ENCODE assay signal across 1 cellular context in genomic region chr20:25310268-25310920, GRCh38.
TF ChIP-seq lines count a peak whose summit lies in the region.

No MANE protein-coding gene starts in this region.

TF ChIP-seq in HepG2, 621 proteins besides CTCF, POLR2A, EP300 and RAD21 (continued from another document and continues in another):
- no peak for TF ChIP-seq TERF1 (CRISPR knock-in tag; IDR thresholded peaks at IDR 0.05)
- peak; percentile 54; the same call in 1 of the 2 replicates for TF ChIP-seq MAX (IDR thresholded peaks at IDR 0.05)
- TF ChIP-seq STAT5B (CRISPR knock-in tag; IDR thresholded peaks at IDR 0.05), result peak; percentile 54; the same call in 1 of the 2 replicates
- TF ChIP-seq SP140L (CRISPR knock-in tag; IDR thresholded peaks at IDR 0.05; ENCODE audit: borderline replicate concordance), result no peak
- TF ChIP-seq NFKBIZ (CRISPR knock-in tag; IDR thresholded peaks at IDR 0.05), result peak; percentile 91
- TF ChIP-seq ZFP36L1 (CRISPR knock-in tag; IDR thresholded peaks at IDR 0.05), result no peak
- no peak for TF ChIP-seq ZFAT (CRISPR knock-in tag; conservative IDR thresholded peaks at IDR 0.05)
- TF ChIP-seq ZNF652 (CRISPR knock-in tag; IDR thresholded peaks at IDR 0.05; ENCODE audit: borderline replicate concordance, low read depth), result no peak; the same call in 1 of the 2 replicates
- no peak for TF ChIP-seq ZNF629 (CRISPR knock-in tag; conservative IDR thresholded peaks at IDR 0.05)
- TF ChIP-seq ISX (CRISPR knock-in tag; conservative IDR thresholded peaks at IDR 0.05), result no peak
- peak; percentile 75 for TF ChIP-seq ZMYM4 (CRISPR knock-in tag; IDR thresholded peaks at IDR 0.05)
- no peak; the same call in 1 of the 2 replicates for TF ChIP-seq ATF7 (IDR thresholded peaks at IDR 0.05)
- no peak for TF ChIP-seq ATF7 (CRISPR knock-in tag; IDR thresholded peaks at IDR 0.05)
- no peak for TF ChIP-seq HCFC1 (IDR thresholded peaks at IDR 0.05; ENCODE audit: low read depth, low read length)
- TF ChIP-seq RFX1 (IDR thresholded peaks at IDR 0.05), result no peak
- no peak for TF ChIP-seq SRF (IDR thresholded peaks at IDR 0.05; ENCODE audit: low read depth, low read length)
- TF ChIP-seq THRA (CRISPR knock-in tag; IDR thresholded peaks at IDR 0.05; ENCODE audit: borderline replicate concordance), result peak; percentile 72
- TF ChIP-seq RFX3 (CRISPR knock-in tag; IDR thresholded peaks at IDR 0.05), result no peak
- no peak for TF ChIP-seq ZNF891 (CRISPR knock-in tag; IDR thresholded peaks at IDR 0.05)
- TF ChIP-seq TFDP2 (CRISPR knock-in tag; IDR thresholded peaks at IDR 0.05), result no peak; the same call in 1 of the 2 replicates
- TF ChIP-seq ZNF75D (CRISPR knock-in tag; IDR thresholded peaks at IDR 0.05; ENCODE audit: borderline replicate concordance), result no peak
- no peak for TF ChIP-seq ZNF776 (CRISPR knock-in tag; IDR thresholded peaks at IDR 0.05)
- TF ChIP-seq ZNF354B (CRISPR knock-in tag; IDR thresholded peaks at IDR 0.05), result no peak; the same call in 1 of the 2 replicates
- peak; percentile 8; the same call in 1 of the 2 replicates for TF ChIP-seq UBTF (CRISPR knock-in tag; IDR thresholded peaks at IDR 0.05)
- peak; percentile 79; the same call in 1 of the 2 replicates for TF ChIP-seq ZNF281 (CRISPR knock-in tag; IDR thresholded peaks at IDR 0.05; ENCODE audit: borderline replicate concordance)
- peak; percentile 84 for TF ChIP-seq ARID4A (CRISPR knock-in tag; IDR thresholded peaks at IDR 0.05; ENCODE audit: borderline replicate concordance)
- TF ChIP-seq IRX3 (CRISPR knock-in tag; IDR thresholded peaks at IDR 0.05; ENCODE audit: borderline replicate concordance, low read depth), result no peak
- TF ChIP-seq ZNF326 (CRISPR knock-in tag; IDR thresholded peaks at IDR 0.05; ENCODE audit: borderline replicate concordance), result no peak
- 0 out of 2 replicates have a peak, but pooled peaks have one; percentile 57 for TF ChIP-seq ZNF235 (CRISPR knock-in tag; IDR thresholded peaks at IDR 0.05; ENCODE audit: borderline replicate concordance)
- TF ChIP-seq ZNF720 (CRISPR knock-in tag; IDR thresholded peaks at IDR 0.05), result 0 out of 2 replicates have a peak, but pooled peaks have one; percentile 39
- TF ChIP-seq CREB1 (IDR thresholded peaks at IDR 0.05), result peak; percentile 73
- no peak for TF ChIP-seq CREB1 (CRISPR knock-in tag; IDR thresholded peaks at IDR 0.05)
- peak; percentile 100 for TF ChIP-seq TFE3 (CRISPR knock-in tag; IDR thresholded peaks at IDR 0.05)
- TF ChIP-seq ERF (CRISPR knock-in tag; IDR thresholded peaks at IDR 0.05), result peak; percentile 88
- peak; percentile 44; the same call in 1 of the 2 replicates for TF ChIP-seq MNT (IDR thresholded peaks at IDR 0.05)
- no peak for TF ChIP-seq NFAT5 (CRISPR knock-in tag; IDR thresholded peaks at IDR 0.05)
